9 cellular contexts compared by ENCODE assay signal in the genomic region with DNA sequence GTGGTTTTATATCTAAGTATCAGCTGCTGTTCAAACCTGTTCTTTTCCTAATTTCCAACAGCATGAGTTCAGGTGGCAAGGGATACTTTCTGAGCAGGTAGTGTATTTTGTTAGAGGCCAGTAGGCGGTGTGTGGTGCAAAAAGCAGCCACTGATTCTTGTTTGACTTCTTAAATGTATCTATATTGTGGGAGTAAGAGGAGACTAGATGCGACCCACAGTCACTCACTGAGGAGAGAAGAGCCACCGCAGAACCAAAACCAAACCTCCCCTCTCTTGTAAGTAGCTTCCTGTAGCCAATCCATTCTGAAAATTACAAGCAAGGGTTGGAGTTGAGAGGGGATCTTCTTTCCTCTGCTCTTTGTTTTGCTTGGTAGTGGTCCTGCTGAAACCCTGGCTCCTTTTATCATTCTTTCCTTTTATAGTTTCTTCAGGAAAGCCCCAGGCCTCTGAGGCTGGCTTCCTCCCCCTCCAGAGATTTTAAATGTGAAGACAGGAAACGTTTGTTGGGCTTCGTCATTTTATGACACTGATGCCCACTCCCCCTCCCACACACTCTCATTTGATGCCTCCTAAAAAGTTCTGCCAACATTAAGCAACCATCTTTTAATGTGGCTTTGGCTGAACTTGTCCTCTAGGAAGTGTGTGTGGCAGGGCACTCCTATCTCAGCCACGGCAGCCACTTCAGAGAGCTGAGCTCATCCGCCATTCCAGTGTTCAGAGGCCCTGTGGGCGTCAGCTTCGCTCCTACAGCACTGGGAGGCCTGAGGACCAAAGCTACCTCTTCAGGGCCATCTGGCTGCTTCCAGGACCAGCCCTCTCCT.
DNase-seq lines count a peak whose midpoint lies in the region; FAIRE-seq and TF ChIP-seq lines count a peak whose summit lies in the region.
"Had no signal": no experiment of that assay in that cellular context is flagged by ENCODE, and none has a peak within 500 bp of the region (broad histone marks: within the 10 kb centered on the region; RNA-seq: fewer than 3 reads in every experiment).

No MANE protein-coding gene starts in this region.

- H3K36me3 ChIP-seq in brain microvascular endothelial cell (replicated peaks) (no peaks in the 10 kb centered on the region), neuronal stem cell (replicated peaks in 1 of 2; ENCODE audit: control insufficient read depth in 2 of 2, insufficient read depth in 2 of 2, low read length in 2 of 2) (no peaks in the 10 kb centered on the region)

- no peak overlapping the region for H2BK120ac ChIP-seq in neuronal stem cell (ENCODE audit: low read depth, low read length)

- H3K79me1 ChIP-seq in neuronal stem cell (ENCODE audit: low read depth, low read length), result no peaks in the 10 kb centered on the region

- H4K91ac ChIP-seq in neuronal stem cell (ENCODE audit: low read depth, low read length, poor library complexity), result no peak overlapping the region

- H3K27ac ChIP-seq in brain microvascular endothelial cell (no peak overlapping the region), neuronal stem cell (replicated peaks; ENCODE audit: low read length) (no peak overlapping the region)

- H2BK12ac ChIP-seq in neuronal stem cell (ENCODE audit: low read length), result no peak overlapping the region

- no peaks in the 10 kb centered on the region for H3K27me3 Mint-ChIP-seq in Calu3 (ENCODE audit: unreplicated experiment)

- no peaks in the 10 kb centered on the region for H3K36me3 Mint-ChIP-seq in Calu3 (ENCODE audit: insufficient read depth, unreplicated experiment)

- no peak overlapping the region for H3K9ac ChIP-seq in neuronal stem cell (ENCODE audit: low read depth, low read length, poor library complexity)

- DNase-seq in ELF-1 (ENCODE audit: low read depth, low spot score) (peak; percentile 26), M059J (ENCODE audit: low read depth) (peak; percentile 88), brain microvascular endothelial cell (no peak), neuronal stem cell (ENCODE audit: low spot score) (no peak), NCI-H2029 treated with DMSO at 0.1 percent for 48 hours (lab: John Stamatoyannopoulos, UW) (no peak), D721Med (ENCODE audit: insufficient read length, low spot score) (no peak), Calu3 (no peak)
- DNase-seq: central memory CD4-positive, alpha-beta T cell had no signal

- in situ Hi-C loops in brain microvascular endothelial cell (cut with HindIII; ENCODE audit: low pct_ligation_motif_present, low sequenced_read_pairs), result no loop called here

- no peak overlapping the region for H2BK15ac ChIP-seq in neuronal stem cell (ENCODE audit: low read length)

- H2AK5ac ChIP-seq in neuronal stem cell (ENCODE audit: low read depth, low read length), result no peak overlapping the region

- no peak for FAIRE-seq in D721Med (lab: Jason Lieb, UNC)

- BruUV-seq in Calu3 (replicated peaks; lab: Mats Ljungman, UMichigan), result no TSS peak

- H2AFZ ChIP-seq in neuronal stem cell (ENCODE audit: low read length), result peak overlapping the region; percentile 50

- H4K8ac ChIP-seq in neuronal stem cell (ENCODE audit: low read depth, low read length), result no peak overlapping the region

- intact Hi-C loops in Calu3 (cut with micrococcal nuclease; ENCODE audit: unreplicated experiment), result no loop called here

- H2BK5ac ChIP-seq in neuronal stem cell (ENCODE audit: low read length), result no peak overlapping the region

- peak; percentile 26 for TF ChIP-seq CTCF in brain microvascular endothelial cell (IDR thresholded peaks at IDR 0.05; ENCODE audit: low read depth, low read length, missing control alignments)
- TF ChIP-seq CTCF in D721Med (IDR thresholded peaks at IDR 0.05; ENCODE audit: insufficient read depth, missing control alignments), result no peak
- TF ChIP-seq CTCF in Calu3 (IDR thresholded peaks at IDR 0.05; ENCODE audit: unreplicated experiment), result no peak

- no CpG with 5 or more reads among the region's 9 CpGs for WGBS in neuronal stem cell (ENCODE audit: extremely low coverage in 2 of 2, insufficient read length in 2 of 2, insufficient replicate concordance in 1 of 2), 2 donors

- H3K4me3 Mint-ChIP-seq in Calu3 (ENCODE audit: low read depth, unreplicated experiment), result no peak overlapping the region
- H3K4me3 Mint-ChIP-seq: neural crest cell had no signal

- H3K27me3 ChIP-seq in brain microvascular endothelial cell (replicated peaks), result no peaks in the 10 kb centered on the region
- no peaks in the 10 kb centered on the region for H3K27me3 ChIP-seq in neuronal stem cell (ENCODE audit: control insufficient read depth in 3 of 3, insufficient read depth in 3 of 3, low read depth in 1 of 3, low read length in 3 of 3)

- no peak overlapping the region for H3K14ac ChIP-seq in neuronal stem cell (ENCODE audit: low read length)

- H3K4me1 Mint-ChIP-seq in Calu3 (ENCODE audit: low read depth, unreplicated experiment), result no peaks in the 10 kb centered on the region

- H3K4me3 ChIP-seq in brain microvascular endothelial cell (ENCODE audit: low read depth, low read length) (no peak overlapping the region), neuronal stem cell (ENCODE audit: low read length in 2 of 2) (no peak overlapping the region)

- H3K9me3 ChIP-seq in neuronal stem cell (replicated peaks in 1 of 2; ENCODE audit: control insufficient read depth in 2 of 2, insufficient read depth in 1 of 2, low read depth in 1 of 2, low read length in 2 of 2), result no peaks in the 10 kb centered on the region

- H3K9me3 Mint-ChIP-seq in Calu3 (ENCODE audit: low read depth, unreplicated experiment), result no peaks in the 10 kb centered on the region
- H3K9me3 Mint-ChIP-seq: neural crest cell had no signal

- H3K27ac Mint-ChIP-seq in Calu3 (ENCODE audit: unreplicated experiment), result no peak overlapping the region

- no peak overlapping the region for H3K4me2 ChIP-seq in neuronal stem cell (ENCODE audit: insufficient read depth, low read length, poor library complexity, severe bottlenecking)

- CTCF ChIA-PET in Calu3 (lab: Charles Lee), result interaction anchor here (1.7 kb wide), 1 partner anchor 1004 kb away, joined by 6 read pairs; no protein-coding TSS in a partner anchor

- H3K4me1 ChIP-seq in neuronal stem cell (ENCODE audit: control insufficient read depth in 2 of 2, insufficient read depth in 1 of 2, low read depth in 1 of 2, low read length in 2 of 2), result peaks cover 6 to 9% of the 10 kb centered on the region in 2 donors

- no peak overlapping the region for H3K23ac ChIP-seq in neuronal stem cell (ENCODE audit: low read depth, low read length, poor library complexity)

- H3K4ac ChIP-seq in neuronal stem cell (ENCODE audit: low read length), result no peak overlapping the region

- H3K18ac ChIP-seq in neuronal stem cell (ENCODE audit: low read length), result no peak overlapping the region

Comparison
In these comparisons a context has a peak if more than half of its experiments do, and no peak if none do; other contexts are left out.
1. DNase-seq: peak in ELF-1 (single experiment) and M059J (single experiment); none in brain microvascular endothelial cell (single experiment), neuronal stem cell (single experiment), NCI-H2029 treated with DMSO at 0.1 percent for 48 hours (single experiment), D721Med (single experiment) and Calu3 (single experiment).